Comparison of ENCODE assay signal across 8 cellular contexts in genomic region chr2:238289574-238289973, GRCh38. TPM values are rescaled to one million over a fixed set of nuclear protein-coding genes. Genes with fewer than 3 reads are reported as not detected.
DNase-seq lines count a peak whose midpoint lies in the region; ATAC-seq and TF ChIP-seq lines count a peak whose summit lies in the region.

No MANE protein-coding gene starts in this region.

- no peaks in the 10 kb centered on the region for H3K9me3 Mint-ChIP-seq in neural progenitor cell

- H3F3A ChIP-seq in MM.1S (ENCODE audit: insufficient read depth, low read length) (0 out of 2 replicates have a peak, but pooled peaks cover 4% of the 10 kb centered on the region), neural progenitor cell (ENCODE audit: low read depth) (peaks cover 32% of the 10 kb centered on the region)

- H3K36me3 ChIP-seq in MM.1S (replicated peaks; ENCODE audit: insufficient read depth, low read length) (no peaks in the 10 kb centered on the region), neural progenitor cell (no peaks in the 10 kb centered on the region)
- H3K36me3 ChIP-seq in effector memory CD4-positive, alpha-beta T cell (ENCODE audit: control insufficient read depth, insufficient read depth, low read length) = no peaks in the 10 kb centered on the region

- peaks cover 7% of the 10 kb centered on the region for H3K27me3 Mint-ChIP-seq in neural progenitor cell (ENCODE audit: insufficient read depth, low read depth)

- H3K4me1 ChIP-seq in MM.1S (ENCODE audit: low read length) = peaks cover 8% of the 10 kb centered on the region
- H3K4me1 ChIP-seq in effector memory CD4-positive, alpha-beta T cell (ENCODE audit: control insufficient read depth, insufficient read depth, low read length, poor library complexity, severe bottlenecking) = peaks cover 19% of the 10 kb centered on the region
- H3K4me1 ChIP-seq in neural progenitor cell = peaks cover 26% of the 10 kb centered on the region

- peak overlapping the region; percentile 92 for H3K4me2 ChIP-seq in MM.1S (ENCODE audit: low read depth, low read length)
- H3K4me2 ChIP-seq in neural progenitor cell = peak overlapping the region; percentile 78

- H3K9me2 ChIP-seq in MM.1S (replicated peaks; ENCODE audit: insufficient read depth, low read length) = no peaks in the 10 kb centered on the region

- H3K9me3 ChIP-seq in MM.1S (replicated peaks; ENCODE audit: insufficient read depth, low read length) (no peaks in the 10 kb centered on the region), neural progenitor cell (ENCODE audit: low read depth) (no peaks in the 10 kb centered on the region)
- H3K9me3 ChIP-seq in effector memory CD4-positive, alpha-beta T cell (ENCODE audit: control insufficient read depth, low read length) = no peaks in the 10 kb centered on the region

- peak overlapping the region; percentile 69 for H3K27ac Mint-ChIP-seq in neural progenitor cell

- TF ChIP-seq CTCF in C4-2B (conservative IDR thresholded peaks at IDR 0.05) (no peak), MM.1S (IDR thresholded peaks at IDR 0.05; ENCODE audit: low read length) (no peak), neural progenitor cell (IDR thresholded peaks at IDR 0.05) (no peak)

- peak overlapping the region; percentile 71 for H3K4me3 ChIP-seq in MM.1S (ENCODE audit: low read length)
- peak overlapping the region; percentile 51 for H3K4me3 ChIP-seq in effector memory CD4-positive, alpha-beta T cell (ENCODE audit: insufficient read depth, low read depth, low read length, poor library complexity, severe bottlenecking)
- peak overlapping the region; percentile 74 for H3K4me3 ChIP-seq in neural progenitor cell

- no peak for ATAC-seq in HG02759 (IDR thresholded peaks at IDR 0.05; ENCODE audit: unreplicated experiment)

- H3K79me2 ChIP-seq in MM.1S (ENCODE audit: low read length) (peaks cover 37% of the 10 kb centered on the region), neural progenitor cell (ENCODE audit: low read depth) (peaks cover 9% of the 10 kb centered on the region)

- H4K20me1 ChIP-seq in MM.1S (ENCODE audit: insufficient read depth, low read length) (no peaks in the 10 kb centered on the region), neural progenitor cell (ENCODE audit: low read depth) (peaks cover 3% of the 10 kb centered on the region)

- H3K4me1 Mint-ChIP-seq in neural progenitor cell = peaks cover 46% of the 10 kb centered on the region

- H3K27me3 ChIP-seq in MM.1S (replicated peaks; ENCODE audit: insufficient read depth, low read length) (no peaks in the 10 kb centered on the region), neural progenitor cell (peaks cover 23% of the 10 kb centered on the region)
- H3K27me3 ChIP-seq in effector memory CD4-positive, alpha-beta T cell (replicated peaks; ENCODE audit: control insufficient read depth, insufficient read depth, low read length, poor library complexity, severe bottlenecking) = no peaks in the 10 kb centered on the region

- peak overlapping the region; percentile 93 for H3K4me3 Mint-ChIP-seq in neural progenitor cell

- H3K9ac ChIP-seq in MM.1S (ENCODE audit: low read length) (peak overlapping the region; percentile 55), neural progenitor cell (no peak overlapping the region)

- no peak for DNase-seq in MM.1S
- DNase-seq in effector memory CD4-positive, alpha-beta T cell = no peak
- peak; percentile 23 for DNase-seq in neural progenitor cell (ENCODE audit: low spot score)
- no peak for DNase-seq in kidney tubule cell (ENCODE audit: low spot score)
- DNase-seq in ureter (ENCODE audit: low spot score) = no peak
- DNase-seq in NCI-H82 (lab: John Stamatoyannopoulos, UW) = no peak

- H3K36me3 Mint-ChIP-seq in neural progenitor cell = no peaks in the 10 kb centered on the region

- peak overlapping the region; percentile 82 for H2AFZ ChIP-seq in MM.1S (ENCODE audit: low read length)
- peak overlapping the region; percentile 68 for H2AFZ ChIP-seq in neural progenitor cell (replicated peaks)

- H3K27ac ChIP-seq in C4-2B = peak overlapping the region; percentile 98
- no peak overlapping the region for H3K27ac ChIP-seq in MM.1S (ENCODE audit: low read length)
- no peak overlapping the region for H3K27ac ChIP-seq in effector memory CD4-positive, alpha-beta T cell (ENCODE audit: insufficient read depth, low read length, poor library complexity, severe bottlenecking)
- no peak overlapping the region for H3K27ac ChIP-seq in neural progenitor cell

RNA-seq across cellular contexts. Expression of gene PER2, which starts 1.2 kb away (rescaled TPM):
- total RNA-seq in neural progenitor cell (ENCODE audit: low replicate concordance) = 1.4 and 2.6 TPM in 2 replicates
- total RNA-seq in ureter = 30.5 TPM

RNA-seq across cellular contexts. Expression of gene TRAF3IP1, which starts 30.7 kb away (rescaled TPM):
- total RNA-seq in neural progenitor cell (ENCODE audit: low replicate concordance) = 8.5 and 11.2 TPM in 2 replicates
- 22.4 TPM for total RNA-seq in ureter

RNA-seq across cellular contexts. Expression of gene HES6, which starts 49.7 kb away (rescaled TPM):
- total RNA-seq in neural progenitor cell (ENCODE audit: low replicate concordance) (5.3 and 29.3 TPM in 2 replicates), ureter (3.4 TPM)
